8 cellular contexts compared by ENCODE assay signal in the genomic region with DNA sequence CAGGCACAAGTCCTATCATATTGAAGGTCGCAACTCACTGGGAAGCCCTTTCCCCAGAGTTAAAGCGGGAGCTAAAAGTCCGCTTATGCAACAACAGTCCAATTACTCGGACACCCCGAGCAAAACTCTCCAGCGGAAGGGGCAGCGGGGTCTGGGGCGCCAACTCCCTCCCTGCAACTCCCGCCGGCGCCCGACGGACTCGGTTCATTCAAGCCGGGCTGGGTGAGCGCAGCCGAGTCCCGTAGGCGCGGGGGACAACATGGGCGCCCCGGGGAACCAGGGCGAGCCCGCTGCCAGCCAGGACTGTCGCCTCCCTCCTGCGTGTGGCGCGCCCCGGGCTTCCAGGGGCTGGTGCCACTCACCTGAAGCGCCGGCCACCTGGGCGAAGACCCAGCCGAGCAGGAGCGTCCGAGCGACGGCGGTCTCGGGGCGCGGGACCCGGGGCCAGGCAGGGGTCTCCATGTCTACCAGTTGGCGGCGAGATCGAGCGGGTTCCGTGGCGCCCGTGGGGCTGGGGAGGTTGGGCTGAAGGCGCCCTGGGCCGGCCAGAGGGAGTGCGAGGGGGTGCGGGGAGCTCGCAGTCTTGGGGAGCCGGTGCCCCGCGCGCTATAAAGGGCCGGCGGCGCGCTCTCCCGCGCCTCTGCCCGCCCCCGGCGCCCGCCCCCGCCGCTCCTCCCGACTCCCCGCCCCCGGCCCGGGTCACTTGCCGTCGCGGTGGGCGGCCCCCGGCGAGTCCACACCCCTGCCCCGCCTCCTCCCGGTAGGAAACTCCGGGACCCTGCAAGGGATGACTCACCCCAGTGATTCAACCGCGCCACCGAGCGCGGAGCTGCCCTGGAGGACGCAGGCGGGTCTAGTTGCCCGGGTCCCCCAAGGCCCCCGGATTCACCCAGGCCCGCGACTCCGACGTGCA. TPM values are rescaled to one million over a fixed set of nuclear protein-coding genes. Genes with fewer than 3 reads are reported as not detected.
DNase-seq lines count a peak whose midpoint lies in the region; ATAC-seq and TF ChIP-seq lines count a peak whose summit lies in the region.

A gene (minus strand): TSS at position 585 of the 913 bp plus-strand sequence. CDS start 123 bp downstream, at position 462.

- H3K27me3 Mint-ChIP-seq in T-helper 17 cell, result peaks cover 83% of the 10 kb centered on the region

- ATAC-seq in GM21576 (IDR thresholded peaks at IDR 0.05; ENCODE audit: unreplicated experiment) (peak; percentile 77), T-helper 17 cell (peak; percentile 75)

- DNase-seq in DMS153 (lab: John Stamatoyannopoulos, UW), result peak; percentile 36
- peak; percentile 73 for DNase-seq in KBM-7
- peak in 1 of 3 donors; percentile 4 for DNase-seq in T-helper 17 cell
- peak; percentile 97 for DNase-seq in astrocyte of the hippocampus (ENCODE audit: low read depth, low spot score)
- peak in 46 of 51 donors; percentile 15 to 90 (median 74) for DNase-seq in hypothalamus (lab: John Stamatoyannopoulos, UW)
- DNase-seq in retinal pigment epithelial cell (ENCODE audit: low read depth), result peak; percentile 72
- DNase-seq in NCI-H187 treated with DMSO at 0.1 percent for 48 hours (lab: John Stamatoyannopoulos, UW), result no peak

- TF ChIP-seq CTCF in retinal pigment epithelial cell (conservative IDR thresholded peaks at IDR 0.05; ENCODE audit: low read depth, low read length), result peak; percentile 10

- peaks cover 8% of the 10 kb centered on the region for H3K4me1 Mint-ChIP-seq in T-helper 17 cell

- H3K4me3 ChIP-seq in retinal pigment epithelial cell (ENCODE audit: low read length), result peak within 1 kb of the TSS; percentile 83

- H3K27ac Mint-ChIP-seq in T-helper 17 cell, result no peak within 1 kb of the TSS

- peaks cover 4% of the 10 kb centered on the region for H3K36me3 Mint-ChIP-seq in T-helper 17 cell (ENCODE audit: low read depth)

- in situ Hi-C loops in KBM-7 (cut with MboI; ENCODE audit: low pct_unique_long_range_greater_than_20kb, low sequenced_read_pairs), result no loop called here

- H3K9me3 ChIP-seq in T-helper 17 cell (ENCODE audit: control insufficient read depth, low read length, poor library complexity, severe bottlenecking), result no peaks in the 10 kb centered on the region

- peak within 1 kb of the TSS; percentile 82 for H3K4me3 Mint-ChIP-seq in T-helper 17 cell

RNA-seq across cellular contexts. Expression of the gene that starts here (rescaled TPM):
- total RNA-seq in T-helper 17 cell, result under 1 TPM; 0.23 to 0.50 TPM

Comparison
In these comparisons a context has a peak if more than half of its experiments do, and no peak if none do; other contexts are left out.
1. Peak in ATAC-seq in T-helper 17 cell; RNA of the gene not detected or under 1 TPM.